In genomic region chr10:79195091-79195923, GRCh38 we compare ENCODE assay signal across 1 cellular context.
TF ChIP-seq lines count a peak whose summit lies in the region.

No MANE protein-coding gene starts in this region.

TF ChIP-seq in SK-N-SH treated with all-trans-retinoic acid at 6 μM for 48 hours, 23 proteins besides CTCF, POLR2A, EP300 and RAD21 (continued from another document):
- no peak for TF ChIP-seq PATZ1 (CRISPR knock-in tag; IDR thresholded peaks at IDR 0.05; ENCODE audit: borderline replicate concordance)
- TF ChIP-seq ZNF70 (CRISPR knock-in tag; IDR thresholded peaks at IDR 0.05) = no peak; the same call in 1 of the 2 replicates
TF ChIP-seq in SK-N-SH treated with all-trans-retinoic acid at 6 μM for 48 hours: peak in this region for 0.
